In genomic region chr16:66167564-66168291, GRCh38 we compare ENCODE assay signal across 13 cellular contexts.
DNase-seq lines count a peak whose midpoint lies in the region; ATAC-seq, FAIRE-seq and TF ChIP-seq lines count a peak whose summit lies in the region.
"Had no signal": no experiment of that assay in that cellular context is flagged by ENCODE, and none has a peak within 500 bp of the region (broad histone marks: within the 10 kb centered on the region; RNA-seq: fewer than 3 reads in every experiment).

No MANE protein-coding gene starts in this region.

- H3K79me2 ChIP-seq in neural progenitor cell (ENCODE audit: low read depth) = no peaks in the 10 kb centered on the region

- H4K20me1 ChIP-seq in neural progenitor cell (ENCODE audit: low read depth) = no peaks in the 10 kb centered on the region

- H3K4me3 ChIP-seq in neural progenitor cell = no peak overlapping the region

- H3K27me3 ChIP-seq in neural progenitor cell = no peaks in the 10 kb centered on the region

- no peak for DNase-seq in D721Med (ENCODE audit: insufficient read length, low spot score)
- peak; percentile 67 for DNase-seq in fibroblast of peridontal ligament (ENCODE audit: extremely low read depth)
- DNase-seq in neural progenitor cell (ENCODE audit: low spot score) = peak; percentile 15
- no peak for DNase-seq in HCEC 1CT
- no peak for DNase-seq in SIG-M5 (lab: John Stamatoyannopoulos, UW)
- DNase-seq: activated B cell treated with CpG ODN at 0.5 μM for 24 hours; activated T-cell treated with anti-CD3 and anti-CD28 coated beads, Interleukin-2, amount 50 U/mL, for 4 hours had no signal

- peaks cover 2% of the 10 kb centered on the region for H3K36me3 Mint-ChIP-seq in neural progenitor cell

- peaks cover 5% of the 10 kb centered on the region for H3K4me1 Mint-ChIP-seq in neural progenitor cell
- H3K4me1 Mint-ChIP-seq: activated B cell treated with CpG ODN at 0.5 μM for 24 hours had no signal

- H3K27ac Mint-ChIP-seq in neural progenitor cell = no peak overlapping the region
- H3K27ac Mint-ChIP-seq: activated B cell treated with CpG ODN at 0.5 μM for 24 hours had no signal

- no peaks in the 10 kb centered on the region for H3K36me3 ChIP-seq in neural progenitor cell

- TF ChIP-seq CTCF in D721Med (IDR thresholded peaks at IDR 0.05; ENCODE audit: insufficient read depth, missing control alignments) = peak; percentile 6
- peak; percentile 50 for TF ChIP-seq CTCF in neural progenitor cell (IDR thresholded peaks at IDR 0.05)

- H3K4me3 Mint-ChIP-seq in neural progenitor cell = no peak overlapping the region
- H3K4me3 Mint-ChIP-seq: activated B cell treated with CpG ODN at 0.5 μM for 24 hours; activated T-cell treated with anti-CD3 and anti-CD28 coated beads, Interleukin-2, amount 50 U/mL, for 4 hours had no signal

- no peak overlapping the region for H3K27ac ChIP-seq in neural progenitor cell
- H3K27ac ChIP-seq: HL-60 had no signal

- H3K4me2 ChIP-seq in neural progenitor cell = no peak overlapping the region

- H3K9me3 ChIP-seq in neural progenitor cell (ENCODE audit: low read depth) = no peaks in the 10 kb centered on the region

- no peak overlapping the region for H2AFZ ChIP-seq in neural progenitor cell (replicated peaks)

- peaks cover 9% of the 10 kb centered on the region for H3K27me3 Mint-ChIP-seq in neural progenitor cell (ENCODE audit: insufficient read depth, low read depth)

- H3K9me3 Mint-ChIP-seq in neural progenitor cell = peaks cover 6% of the 10 kb centered on the region
- H3K9me3 Mint-ChIP-seq: activated B cell treated with CpG ODN at 0.5 μM for 24 hours; activated T-cell treated with anti-CD3 and anti-CD28 coated beads, Interleukin-2, amount 50 U/mL, for 4 hours had no signal

- H3K9ac ChIP-seq in neural progenitor cell = no peak overlapping the region

- no peaks in the 10 kb centered on the region for H3K4me1 ChIP-seq in neural progenitor cell

- no peak for FAIRE-seq in D721Med (lab: Jason Lieb, UNC)
- FAIRE-seq: endometrium had no signal

- ATAC-seq in SK-N-SH treated with all-trans-retinoic acid at 6 μM for 48 hours (0 out of 3 replicates have a peak, but pooled peaks have one; percentile 22), GM18870 (IDR thresholded peaks at IDR 0.05; ENCODE audit: unreplicated experiment) (no peak), HG02870 (IDR thresholded peaks at IDR 0.05; ENCODE audit: unreplicated experiment) (no peak)
- ATAC-seq: activated T-cell treated with anti-CD3 and anti-CD28 coated beads, Interleukin-2, amount 50 U/mL, for 4 hours; sciatic nerve had no signal

- H3F3A ChIP-seq in neural progenitor cell (ENCODE audit: low read depth) = no peaks in the 10 kb centered on the region

TF ChIP-seq in SK-N-SH treated with all-trans-retinoic acid at 6 μM for 48 hours, 23 proteins besides CTCF, POLR2A, EP300 and RAD21:
- TF ChIP-seq, protein P1, sequence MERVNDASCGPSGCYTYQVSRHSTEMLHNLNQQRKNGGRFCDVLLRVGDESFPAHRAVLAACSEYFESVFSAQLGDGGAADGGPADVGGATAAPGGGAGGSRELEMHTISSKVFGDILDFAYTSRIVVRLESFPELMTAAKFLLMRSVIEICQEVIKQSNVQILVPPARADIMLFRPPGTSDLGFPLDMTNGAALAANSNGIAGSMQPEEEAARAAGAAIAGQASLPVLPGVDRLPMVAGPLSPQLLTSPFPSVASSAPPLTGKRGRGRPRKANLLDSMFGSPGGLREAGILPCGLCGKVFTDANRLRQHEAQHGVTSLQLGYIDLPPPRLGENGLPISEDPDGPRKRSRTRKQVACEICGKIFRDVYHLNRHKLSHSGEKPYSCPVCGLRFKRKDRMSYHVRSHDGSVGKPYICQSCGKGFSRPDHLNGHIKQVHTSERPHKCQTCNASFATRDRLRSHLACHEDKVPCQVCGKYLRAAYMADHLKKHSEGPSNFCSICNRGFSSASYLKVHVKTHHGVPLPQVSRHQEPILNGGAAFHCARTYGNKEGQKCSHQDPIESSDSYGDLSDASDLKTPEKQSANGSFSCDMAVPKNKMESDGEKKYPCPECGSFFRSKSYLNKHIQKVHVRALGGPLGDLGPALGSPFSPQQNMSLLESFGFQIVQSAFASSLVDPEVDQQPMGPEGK (CRISPR knock-in tag; IDR thresholded peaks at IDR 0.05; ENCODE audit: borderline replicate concordance) = no peak

Comparison
In these comparisons a context has a peak if more than half of its experiments do, and no peak if none do; other contexts are left out.
1. DNase-seq: peak in fibroblast of peridontal ligament (single experiment) and neural progenitor cell (single experiment); none in D721Med (single experiment), HCEC 1CT (single experiment) and SIG-M5 (single experiment).